8 cellular contexts compared by ENCODE assay signal in genomic region chr4:6575503-6576240, GRCh38. TPM values are rescaled to one million over a fixed set of nuclear protein-coding genes. Genes with fewer than 3 reads are reported as not detected.
DNase-seq lines count a peak whose midpoint lies in the region; ATAC-seq and TF ChIP-seq lines count a peak whose summit lies in the region.

No MANE protein-coding gene starts in this region.

- ATAC-seq in left lung (no peak), GM19455 (IDR thresholded peaks at IDR 0.05; ENCODE audit: unreplicated experiment) (no peak)

- TF ChIP-seq CTCF in left lung (IDR thresholded peaks at IDR 0.05) = no peak

- peaks cover 7% of the 10 kb centered on the region for H3K9me3 Mint-ChIP-seq in activated CD4-positive, alpha-beta T cell treated with anti-CD3 and anti-CD28 coated beads, Interleukin-2, amount 10 ng/mL, durations not matched to agents 7 days and 5 days

- peak overlapping the region; percentile 91 for H3K9ac ChIP-seq in adipocyte (ENCODE audit: low read length)

- POLR2A ChIA-PET in activated CD4-positive, alpha-beta T cell treated with anti-CD3 and anti-CD28 coated beads, Interleukin-2, amount 10 ng/mL, durations not matched to agents 7 days and 5 days (lab: Charles Lee) = no interaction called here

- H3K27ac ChIP-seq in left lung = peak overlapping the region in 1 of 2 donors; percentile 76
- peak overlapping the region; percentile 81 for H3K27ac ChIP-seq in thymus (ENCODE audit: low read depth)

- DNase-seq in activated CD4-positive, alpha-beta T cell treated with anti-CD3 and anti-CD28 coated beads, Interleukin-2, amount 10 ng/mL, durations not matched to agents 7 days and 5 days = no peak
- no peak for DNase-seq in activated CD4-positive, alpha-beta T cell treated with anti-CD3 and anti-CD28 coated beads, Interleukin-2, amount 50 U/mL, for 1 hour
- DNase-seq in adipocyte (ENCODE audit: low read depth) (no peak), left lung (no peak), SKM-1 treated with dmso at 0.1 percent for 144 hours (lab: John Stamatoyannopoulos, UW; ENCODE audit: unreplicated experiment) (no peak), NCI-H774 (lab: John Stamatoyannopoulos, UW) (no peak)

- WGBS in thymus = 79% methylated on average over 17 of the region's 17 CpGs

- H3K4me3 Mint-ChIP-seq in activated CD4-positive, alpha-beta T cell treated with anti-CD3 and anti-CD28 coated beads, Interleukin-2, amount 10 ng/mL, durations not matched to agents 7 days and 5 days = peak overlapping the region; percentile 82

- peaks cover 11% of the 10 kb centered on the region for H3K4me1 ChIP-seq in adipocyte (ENCODE audit: control insufficient read depth, insufficient read depth, low read length)
- peaks cover 10 to 18% of the 10 kb centered on the region in 2 donors for H3K4me1 ChIP-seq in left lung
- peaks cover 11% of the 10 kb centered on the region for H3K4me1 ChIP-seq in thymus (ENCODE audit: control insufficient read depth, insufficient read depth, low read length)

- H3K4me3 ChIP-seq in adipocyte (ENCODE audit: low read length) = peak overlapping the region; percentile 93
- H3K4me3 ChIP-seq in left lung = peak overlapping the region; percentile 70 to 96
- peak overlapping the region; percentile 84 for H3K4me3 ChIP-seq in thymus (ENCODE audit: low read length)

- H3K27me3 Mint-ChIP-seq in activated CD4-positive, alpha-beta T cell treated with anti-CD3 and anti-CD28 coated beads, Interleukin-2, amount 10 ng/mL, durations not matched to agents 7 days and 5 days = no peaks in the 10 kb centered on the region

- H3K36me3 ChIP-seq in adipocyte (ENCODE audit: control insufficient read depth, insufficient read depth, low read length, severe bottlenecking) (peaks cover 27% of the 10 kb centered on the region), left lung (peaks cover 0 to 40% of the 10 kb centered on the region in 2 donors), thymus (ENCODE audit: control insufficient read depth, insufficient read depth) (peaks cover 31% of the 10 kb centered on the region)

- peaks cover 14% of the 10 kb centered on the region for H3K4me1 Mint-ChIP-seq in activated CD4-positive, alpha-beta T cell treated with anti-CD3 and anti-CD28 coated beads, Interleukin-2, amount 10 ng/mL, durations not matched to agents 7 days and 5 days

- intact Hi-C loops in left lung (cut with DNase I) = no loop called here

- H3K27me3 ChIP-seq in adipocyte (replicated peaks; ENCODE audit: control insufficient read depth, insufficient read depth, low read length) (peaks cover 25% of the 10 kb centered on the region), left lung (no peaks in the 10 kb centered on the region), thymus (ENCODE audit: control insufficient read depth, insufficient read depth) (no peaks in the 10 kb centered on the region)

- peaks cover 10% of the 10 kb centered on the region for H3K9me3 ChIP-seq in adipocyte (ENCODE audit: control insufficient read depth, low read length)
- no peaks in the 10 kb centered on the region for H3K9me3 ChIP-seq in left lung
- no peaks in the 10 kb centered on the region for H3K9me3 ChIP-seq in thymus (ENCODE audit: control insufficient read depth)

- CTCF ChIA-PET in activated CD4-positive, alpha-beta T cell treated with anti-CD3 and anti-CD28 coated beads, Interleukin-2, amount 10 ng/mL, durations not matched to agents 7 days and 5 days (lab: Charles Lee) = interaction anchor here (0.6 to 1.8 kb wide), 5 partner anchors 14 to 316 kb away, joined by 3 to 6 read pairs (median 3); no protein-coding TSS in a partner anchor

- peak overlapping the region; percentile 90 for H3K27ac Mint-ChIP-seq in activated CD4-positive, alpha-beta T cell treated with anti-CD3 and anti-CD28 coated beads, Interleukin-2, amount 10 ng/mL, durations not matched to agents 7 days and 5 days

- peaks cover 30% of the 10 kb centered on the region for H3K36me3 Mint-ChIP-seq in activated CD4-positive, alpha-beta T cell treated with anti-CD3 and anti-CD28 coated beads, Interleukin-2, amount 10 ng/mL, durations not matched to agents 7 days and 5 days (ENCODE audit: low read depth)

RNA-seq across cellular contexts. Expression of gene MAN2B2, which starts 0.7 kb away (rescaled TPM):
- total RNA-seq in activated CD4-positive, alpha-beta T cell treated with anti-CD3 and anti-CD28 coated beads, Interleukin-2, amount 10 ng/mL, durations not matched to agents 7 days and 5 days = 10 to 100 TPM; 36.1 to 36.7 TPM
- total RNA-seq in left lung = 10 to 100 TPM; 27.3 to 38.3 TPM
- 14.3 TPM for polyA plus RNA-seq in thymus
